28 cellular contexts compared by ENCODE assay signal in genomic region chr9:17813798-17814197, GRCh38.
"Had no signal": no experiment of that assay in that cellular context is flagged by ENCODE, and none has a peak within 500 bp of the region (broad histone marks: within the 10 kb centered on the region; RNA-seq: fewer than 3 reads in every experiment).

No MANE protein-coding gene starts in this region.

- H3K27me3 Mint-ChIP-seq: effector memory CD8-positive, alpha-beta T cell; naive thymus-derived CD4-positive, alpha-beta T cell had no signal

- H2AFZ ChIP-seq: hepatocyte had no signal

- H3K36me3 Mint-ChIP-seq: naive thymus-derived CD4-positive, alpha-beta T cell; stimulated activated memory B cell treated with anti-CD40 and anti-IgM and Interleukin-4, amounts not matched to agents 10 μg/mL and 1 μg/mL and 100 μg/mL, for 72 hours had no signal

- H3K4me2 ChIP-seq: hepatocyte had no signal

- H3K9me3 ChIP-seq: gastrocnemius medialis, ovary, psoas muscle, sigmoid colon, testis, tibial artery, upper lobe of left lung, uterus had no signal

- H3K27me3 ChIP-seq: gastrocnemius medialis, ovary, testis, upper lobe of left lung, uterus had no signal

- ATAC-seq: effector memory CD8-positive, alpha-beta T cell; esophagus mucosa; gastrocnemius medialis; left lobe of liver; naive thymus-derived CD4-positive, alpha-beta T cell; psoas muscle; right cardiac atrium; stimulated activated memory B cell treated with anti-CD40 and anti-IgM and Interleukin-4, amounts not matched to agents 10 μg/mL and 1 μg/mL and 100 μg/mL, for 72 hours; stimulated activated naive CD8-positive, alpha-beta T cell treated with anti-CD3 and anti-CD28 coated beads, Interleukin-15, Interleukin-2, amounts not matched to agents 100 U/mL and 50 U/mL, for 24 hours had no signal

- DNase-seq: cortex of kidney; effector memory CD8-positive, alpha-beta T cell; foreskin fibroblast; gastrocnemius medialis; head of caudate nucleus; kidney; mesenchymal stem cell; midbrain; naive thymus-derived CD4-positive, alpha-beta T cell; occipital lobe; ovary; posterior cingulate gyrus; psoas muscle; right cardiac atrium; sigmoid colon; spleen; stimulated activated CD4-positive, alpha-beta T cell treated with anti-CD3 and anti-CD28 coated beads, Interleukin-4, amount 100 ng/mL, for 4 hours; stimulated activated naive CD8-positive, alpha-beta T cell treated with anti-CD3 and anti-CD28 coated beads, Interleukin-15, Interleukin-2, amounts not matched to agents 100 U/mL and 50 U/mL, for 24 hours; testis; tibial artery; upper lobe of left lung; uterus had no signal

- H3K27ac Mint-ChIP-seq: effector memory CD8-positive, alpha-beta T cell; naive thymus-derived CD4-positive, alpha-beta T cell; nephron; stimulated activated memory B cell treated with anti-CD40 and anti-IgM and Interleukin-4, amounts not matched to agents 10 μg/mL and 1 μg/mL and 100 μg/mL, for 72 hours had no signal

- H3K9me3 Mint-ChIP-seq: nephron; stimulated activated memory B cell treated with anti-CD40 and anti-IgM and Interleukin-4, amounts not matched to agents 10 μg/mL and 1 μg/mL and 100 μg/mL, for 72 hours had no signal

- H3K4me3 Mint-ChIP-seq: effector memory CD8-positive, alpha-beta T cell; naive thymus-derived CD4-positive, alpha-beta T cell; nephron; stimulated activated memory B cell treated with anti-CD40 and anti-IgM and Interleukin-4, amounts not matched to agents 10 μg/mL and 1 μg/mL and 100 μg/mL, for 72 hours had no signal

- H3K4me1 ChIP-seq: gastrocnemius medialis, psoas muscle, spleen, testis, upper lobe of left lung, uterus had no signal

- H3K4me3 ChIP-seq: gastrocnemius medialis, hepatocyte, ovary, psoas muscle, sigmoid colon, spleen, testis, tibial artery, upper lobe of left lung, uterus had no signal

- H3K4me1 Mint-ChIP-seq: naive thymus-derived CD4-positive, alpha-beta T cell; stimulated activated memory B cell treated with anti-CD40 and anti-IgM and Interleukin-4, amounts not matched to agents 10 μg/mL and 1 μg/mL and 100 μg/mL, for 72 hours had no signal

- H3K36me3 ChIP-seq: gastrocnemius medialis, ovary, sigmoid colon, spleen, tibial artery, upper lobe of left lung, uterus had no signal

- H3K79me2 ChIP-seq: hepatocyte had no signal

- H3K27ac ChIP-seq: epithelial cell of prostate, gastrocnemius medialis, hepatocyte, ovary, psoas muscle, sigmoid colon, spleen, testis, tibial artery, upper lobe of left lung, uterus had no signal
